ENCODE assay signal across 12 cellular contexts in genomic region chr2:109126501-109126860, GRCh38. TPM values are rescaled to one million over a fixed set of nuclear protein-coding genes. Genes with fewer than 3 reads are reported as not detected.
DNase-seq lines count a peak whose midpoint lies in the region; ATAC-seq and TF ChIP-seq lines count a peak whose summit lies in the region.
"Had no signal": no experiment of that assay in that cellular context is flagged by ENCODE, and none has a peak within 500 bp of the region (broad histone marks: within the 10 kb centered on the region; RNA-seq: fewer than 3 reads in every experiment).

No MANE protein-coding gene starts in this region.

- no peaks in the 10 kb centered on the region for H3K36me3 ChIP-seq in ACC112 (ENCODE audit: insufficient read depth, low read length)

- H3K4me1 Mint-ChIP-seq in glutamatergic neuron (ENCODE audit: low read depth, unreplicated experiment): peaks cover 4% of the 10 kb centered on the region

- H2AFZ ChIP-seq in ACC112 (ENCODE audit: low read length, unreplicated experiment): no peak overlapping the region

- peaks cover 32% of the 10 kb centered on the region for H3K79me2 ChIP-seq in ACC112 (ENCODE audit: control insufficient read depth, insufficient read depth, low read length, unreplicated experiment)

- ATAC-seq in HG02678 (IDR thresholded peaks at IDR 0.05; ENCODE audit: unreplicated experiment): no peak
- ATAC-seq: stimulated activated naive CD8-positive, alpha-beta T cell treated with anti-CD3 and anti-CD28 coated beads, Interleukin-15, amount 100 ng/mL, for 72 hours had no signal

- H3K27me3 Mint-ChIP-seq in glutamatergic neuron (ENCODE audit: unreplicated experiment): peaks cover 5% of the 10 kb centered on the region

- H3K4me3 Mint-ChIP-seq in glutamatergic neuron (ENCODE audit: unreplicated experiment): no peak overlapping the region
- H3K4me3 Mint-ChIP-seq: stimulated activated naive CD8-positive, alpha-beta T cell treated with anti-CD3 and anti-CD28 coated beads, Interleukin-15, amount 100 ng/mL, for 72 hours had no signal

- H3K27ac ChIP-seq in ACC112 (ENCODE audit: low read depth, low read length): peak overlapping the region; percentile 69

- H3K36me3 Mint-ChIP-seq in glutamatergic neuron (ENCODE audit: unreplicated experiment): no peaks in the 10 kb centered on the region

- peaks cover 19% of the 10 kb centered on the region for H3K27me3 ChIP-seq in ACC112 (ENCODE audit: insufficient read depth, low read length)

- peak overlapping the region; percentile 38 for H3K27ac Mint-ChIP-seq in glutamatergic neuron (ENCODE audit: unreplicated experiment)

- peak; percentile 72 for DNase-seq in H4 (ENCODE audit: low spot score)
- peak; percentile 95 for DNase-seq in SW480 (ENCODE audit: low spot score)
- DNase-seq in glutamatergic neuron: no peak
- no peak for DNase-seq in NCI-H1092 treated with DMSO at 0.1 percent for 48 hours (lab: John Stamatoyannopoulos, UW)
- no peak for DNase-seq in NCI-H510A (lab: John Stamatoyannopoulos, UW)
- DNase-seq in NOMO-1 treated with dmso at 0.1 percent for 144 hours (lab: John Stamatoyannopoulos, UW; ENCODE audit: unreplicated experiment): no peak
- DNase-seq: activated CD4-positive, alpha-beta T cell treated with anti-CD3 and anti-CD28 coated beads, Interleukin-2, amount 50 U/mL, for 48 hours; C1 segment of cervical spinal cord; midbrain; stimulated activated naive CD8-positive, alpha-beta T cell treated with anti-CD3 and anti-CD28 coated beads, Interleukin-15, amount 100 ng/mL, for 72 hours had no signal

- no peak for TF ChIP-seq CTCF in glutamatergic neuron (IDR thresholded peaks at IDR 0.05; ENCODE audit: partially characterized antibody, unreplicated experiment)

- peaks cover 6% of the 10 kb centered on the region for H3K9me3 Mint-ChIP-seq in glutamatergic neuron (ENCODE audit: unreplicated experiment)
- H3K9me3 Mint-ChIP-seq: stimulated activated naive CD8-positive, alpha-beta T cell treated with anti-CD3 and anti-CD28 coated beads, Interleukin-15, amount 100 ng/mL, for 72 hours had no signal

- peak overlapping the region; percentile 41 for H3K4me3 ChIP-seq in ACC112 (ENCODE audit: low read depth, low read length)

- H3K4me1 ChIP-seq in ACC112 (ENCODE audit: control insufficient read depth, insufficient read depth, low read length, unreplicated experiment): peaks cover 31% of the 10 kb centered on the region

RNA-seq across cellular contexts. Expression of gene SH3RF3, which starts 2.5 kb away (rescaled TPM):
- total RNA-seq in H4 (2014; rRNA removed; shearing (Covaris generic)): 0.45 and 0.87 TPM in 2 replicates
- total RNA-seq in glutamatergic neuron (ENCODE audit: unreplicated experiment): 1.7 TPM

Comparison
In these comparisons a context has a peak if more than half of its experiments do, and no peak if none do; other contexts are left out.
1. DNase-seq: peak in H4 (single experiment) and SW480 (single experiment); none in glutamatergic neuron (single experiment), NCI-H1092 treated with DMSO at 0.1 percent for 48 hours (single experiment), NCI-H510A (single experiment) and NOMO-1 treated with dmso at 0.1 percent for 144 hours (single experiment).